ENCODE assay signal across 8 cellular contexts in the genomic region with DNA sequence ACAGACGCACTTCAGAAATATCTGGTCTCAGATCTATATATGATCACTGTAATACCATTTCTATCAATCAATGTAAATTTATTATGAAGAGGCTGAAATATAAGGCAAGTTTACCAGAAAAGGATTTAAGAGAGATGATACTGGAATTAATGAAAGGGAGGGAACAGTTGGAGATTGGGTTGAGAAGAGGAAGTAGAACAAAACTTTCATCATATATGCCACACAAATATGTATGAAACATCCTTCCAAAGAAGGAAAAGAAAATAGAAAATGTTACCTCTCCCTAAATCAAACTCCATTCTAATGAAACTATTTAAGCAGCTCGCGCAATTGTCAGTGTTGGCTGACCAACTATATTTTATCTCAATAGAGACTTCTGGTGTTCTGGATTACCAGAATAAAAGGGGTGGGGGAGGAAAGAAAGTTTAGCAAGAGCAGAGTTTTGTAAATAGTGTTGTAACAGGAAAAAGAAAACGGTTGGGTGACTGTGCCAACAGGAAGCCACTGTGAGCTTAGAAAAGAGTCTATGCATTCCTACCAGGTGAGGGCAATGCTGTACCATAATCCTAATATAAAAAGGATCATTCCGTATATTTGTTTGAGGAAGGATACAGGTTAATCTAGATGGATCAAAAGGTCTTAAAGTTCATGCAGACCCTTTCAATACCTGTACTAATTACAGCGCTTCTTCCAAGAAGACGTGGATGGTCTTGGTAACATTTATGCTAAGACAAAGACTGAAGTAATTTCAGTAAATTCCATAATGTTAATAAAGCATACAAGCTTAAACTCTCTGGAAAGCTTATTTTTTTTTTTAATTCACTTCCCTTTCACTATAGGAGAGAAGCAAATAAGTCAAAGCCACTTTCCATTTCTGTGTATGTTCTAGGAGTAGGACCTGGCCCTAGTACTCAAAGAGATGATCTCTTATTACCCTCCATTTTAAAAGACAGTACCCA. TPM values are rescaled to one million over a fixed set of nuclear protein-coding genes. Genes with fewer than 3 reads are reported as not detected.
DNase-seq lines count a peak whose midpoint lies in the region; ATAC-seq, FAIRE-seq and TF ChIP-seq lines count a peak whose summit lies in the region.

No MANE protein-coding gene starts in this region.

- DNase-seq in BE2C, result peak; percentile 24
- peak; percentile 57 for DNase-seq in H7
- peak; percentile 94 for DNase-seq in NOMO-1 treated with DMSO at 0.1 percent for 48 hours (lab: John Stamatoyannopoulos, UW; ENCODE audit: unreplicated experiment)
- peak; percentile 67 for DNase-seq in astrocyte of the spinal cord (ENCODE audit: low read depth, low spot score)
- DNase-seq in kidney, result no peak
- no peak for DNase-seq in thoracic aorta (ENCODE audit: low spot score)

- H3K9ac ChIP-seq in kidney (ENCODE audit: low read length in 2 of 2), result no peak overlapping the region

- H3K36me3 ChIP-seq in BE2C (no peaks in the 10 kb centered on the region; the same call in 1 of the 2 replicates), H7 (replicated peaks; ENCODE audit: control insufficient read depth, insufficient read depth, low read length) (no peaks in the 10 kb centered on the region; the same call in 1 of the 2 replicates), kidney (ENCODE audit: control insufficient read depth in 1 of 2, insufficient read depth in 2 of 2, low read length in 2 of 2) (peaks cover 9 to 16% of the 10 kb centered on the region in 2 donors), thoracic aorta (peaks cover 4% of the 10 kb centered on the region)

- H3K4me3 ChIP-seq in BE2C (ENCODE audit: low read depth, low read length) (no peak overlapping the region), H7 (ENCODE audit: insufficient read depth, low read depth, low read length) (no peak overlapping the region), astrocyte of the spinal cord (ENCODE audit: low read depth, low read length) (no peak overlapping the region), kidney (ENCODE audit: low read length in 2 of 2) (no peak overlapping the region), thoracic aorta (no peak overlapping the region)

- H3K9me3 ChIP-seq in BE2C (no peaks in the 10 kb centered on the region; the same call in 1 of the 2 replicates), kidney (ENCODE audit: control insufficient read depth in 1 of 2, low read length in 2 of 2) (peaks cover 2 to 12% of the 10 kb centered on the region in 2 donors), thoracic aorta (peaks cover 12% of the 10 kb centered on the region)

- H3K27ac ChIP-seq in kidney (ENCODE audit: low read depth in 2 of 2, low read length in 2 of 2) (peak overlapping the region; percentile 6 to 9), thoracic aorta (peak overlapping the region; percentile 2 to 15)

- in situ Hi-C loops in astrocyte of the spinal cord (cut with HindIII; ENCODE audit: low sequenced_read_pairs), result no loop called here

- H3K4me1 ChIP-seq in BE2C, result no peaks in the 10 kb centered on the region
- H3K4me1 ChIP-seq in kidney (ENCODE audit: control insufficient read depth in 1 of 2, insufficient read depth in 1 of 2, low read depth in 1 of 2, low read length in 2 of 2), result no peaks in the 10 kb centered on the region
- H3K4me1 ChIP-seq in thoracic aorta (ENCODE audit: control insufficient read depth in 1 of 2, low read depth in 2 of 2), result peaks cover 0 to 13% of the 10 kb centered on the region in 2 donors

- TF ChIP-seq CTCF in BE2C (IDR thresholded peaks at IDR 0.05; ENCODE audit: low read depth, low read length), result peak; percentile 74
- TF ChIP-seq CTCF in astrocyte of the spinal cord (IDR thresholded peaks at IDR 0.05; ENCODE audit: low read depth, low read length), result peak; percentile 55
- peak; percentile 54 for TF ChIP-seq CTCF in kidney (IDR thresholded peaks at IDR 0.05; ENCODE audit: borderline replicate concordance, extremely low read depth, insufficient read depth)
- TF ChIP-seq CTCF in thoracic aorta (IDR thresholded peaks at IDR 0.05), result peak; percentile 44

- FAIRE-seq in kidney (lab: Jason Lieb, UNC), result peak; percentile 32

- H3K27me3 ChIP-seq in BE2C (no peaks in the 10 kb centered on the region), H7 (ENCODE audit: control insufficient read depth, insufficient read depth, low read length) (no peaks in the 10 kb centered on the region), thoracic aorta (replicated peaks; ENCODE audit: insufficient read depth) (no peaks in the 10 kb centered on the region)

- peak; percentile 87 for ATAC-seq in thoracic aorta (ENCODE audit: insufficient number of reproducible peaks, low FRiP score, low read depth)
- ATAC-seq in HG03139 (IDR thresholded peaks at IDR 0.05; ENCODE audit: unreplicated experiment), result no peak
- no peak for ATAC-seq in HG02870 (IDR thresholded peaks at IDR 0.05; ENCODE audit: unreplicated experiment)

- intact Hi-C loops in kidney (cut with DNase I), result no loop called here

RNA-seq across cellular contexts. Expression of gene LLPH, which starts 14.5 kb away (rescaled TPM):
- 26.7 TPM for polyA plus RNA-seq in BE2C (2012; ENCODE audit: insufficient read depth, insufficient read length, low read depth)
- 4.4 and 8.5 TPM in 2 replicates for total RNA-seq in H7 (2014; rRNA removed; shearing (Covaris generic))
- total RNA-seq in kidney (21.9 TPM), thoracic aorta (1 to 10 TPM; 5.0 to 8.1 TPM)
- polyA plus RNA-seq in kidney (ENCODE audit: insufficient read depth, low read depth, low replicate concordance), result 28.7 TPM

RNA-seq across cellular contexts. Expression of gene TMBIM4, which starts 24.7 kb away (rescaled TPM):
- 34.8 TPM for polyA plus RNA-seq in BE2C (2012; ENCODE audit: insufficient read depth, insufficient read length, low read depth)
- total RNA-seq in H7 (2014; rRNA removed; shearing (Covaris generic)), result 0.07 TPM in 1 of 2 replicates, not detected in the other
- 140 TPM for total RNA-seq in kidney
- 179 TPM for polyA plus RNA-seq in kidney (ENCODE audit: insufficient read depth, low read depth, low replicate concordance)
- 100 to 1,000 TPM; 114 to 161 TPM for total RNA-seq in thoracic aorta

RNA-seq across cellular contexts. Expression of gene IRAK3, which starts 43.9 kb away (rescaled TPM):
- polyA plus RNA-seq in BE2C (2012; ENCODE audit: insufficient read depth, insufficient read length, low read depth), result not detected
- total RNA-seq in H7 (2014; rRNA removed; shearing (Covaris generic)), result 0.28 and 0.41 TPM in 2 replicates
- total RNA-seq in kidney, result 19.9 TPM
- 1.2 TPM for polyA plus RNA-seq in kidney (ENCODE audit: insufficient read depth, low read depth, low replicate concordance)
- 10 to 100 TPM; 29.8 to 67.9 TPM for total RNA-seq in thoracic aorta

Comparison
In these comparisons a context has a peak if more than half of its experiments do, and no peak if none do; other contexts are left out.
1. DNase-seq: peak in BE2C (single experiment), H7 (single experiment), NOMO-1 treated with DMSO at 0.1 percent for 48 hours (single experiment) and astrocyte of the spinal cord (single experiment); none in kidney (single experiment) and thoracic aorta (single experiment).
2. RNA of gene TMBIM4, which starts 24.7 kb away (total RNA-seq): 114 to 161 TPM in thoracic aorta and 140 TPM in kidney (single experiment); 0.07 TPM in H7; every median in the first group is over 100 times any median in the second.
3. RNA of gene IRAK3, which starts 43.9 kb away (total RNA-seq): 29.8 to 67.9 TPM in thoracic aorta and 19.9 TPM in kidney (single experiment); 0.28 to 0.41 TPM in H7; every median in the first group is over 10 times any median in the second.
4. Peak in every context shown above with its lines, with median percentiles within 50 percentile points of each other: CTCF ChIP-seq.